Comparison of ENCODE assay signal across 27 cellular contexts in the genomic region with DNA sequence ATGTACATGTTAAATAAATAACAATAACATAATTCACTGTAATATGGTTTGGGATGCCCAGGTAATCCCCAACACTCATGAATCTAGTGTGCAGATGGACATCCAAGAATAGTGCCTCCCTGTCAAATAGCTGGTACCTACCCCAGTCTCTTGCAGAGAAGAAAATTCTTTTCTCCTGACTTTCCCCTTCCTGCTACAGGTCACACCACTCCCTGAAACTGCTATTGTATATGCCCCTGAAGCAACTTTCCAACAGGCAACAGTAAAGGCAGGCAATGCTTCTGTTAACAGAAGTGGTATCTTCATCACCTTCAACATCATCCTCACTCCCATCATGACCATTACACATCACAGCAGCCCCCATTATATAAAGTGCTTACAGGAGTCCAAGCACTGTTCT.
"Had no signal": no experiment of that assay in that cellular context is flagged by ENCODE, and none has a peak within 500 bp of the region (broad histone marks: within the 10 kb centered on the region; RNA-seq: fewer than 3 reads in every experiment).

No MANE protein-coding gene starts in this region.

- H3K36me3 Mint-ChIP-seq: activated CD4-positive, alpha-beta memory T cell treated with anti-CD3 and anti-CD28 coated beads for 36 hours; activated naive CD4-positive, alpha-beta T cell treated with anti-CD3 and anti-CD28 coated beads, Interleukin-2, amount 10 ng/mL, durations not matched to agents 7 days and 5 days; activated naive CD8-positive, alpha-beta T cell treated with anti-CD3 and anti-CD28 coated beads, Interleukin-2, amount 10 ng/mL, durations not matched to agents 7 days and 5 days; brain; natural killer cell; neural progenitor cell had no signal

- H3K4me1 ChIP-seq: ascending aorta, left lung, lower lobe of right lung had no signal

- H3K27ac ChIP-seq: ascending aorta, esophagus muscularis mucosa, heart right ventricle, left lung, lower lobe of right lung, neural progenitor cell, tibial nerve, WERI-Rb-1 had no signal

- H3K4me3 Mint-ChIP-seq: activated CD4-positive, alpha-beta memory T cell treated with anti-CD3 and anti-CD28 coated beads for 36 hours; activated CD4-positive, alpha-beta T cell treated with anti-CD3 and anti-CD28 coated beads, Interleukin-2, amount 10 ng/mL, durations not matched to agents 24 days and 14 days; activated naive CD4-positive, alpha-beta T cell treated with anti-CD3 and anti-CD28 coated beads, Interleukin-2, amount 10 ng/mL, durations not matched to agents 7 days and 5 days; activated naive CD8-positive, alpha-beta T cell treated with anti-CD3 and anti-CD28 coated beads, Interleukin-2, amount 10 ng/mL, durations not matched to agents 7 days and 5 days; activated T-helper 1 cell treated with anti-CD3 and anti-CD28 coated beads, Interleukin-12 subunit alpha, Interleukin-12 subunit beta, Interleukin-2, Interleukin-4 antibody, amounts not matched to agents 30 ng/mL and 10 ng/mL and 1 ng/mL, durations not matched to agents 14 hours and 24 hours and 36 hours; brain; natural killer cell; neural progenitor cell had no signal

- H3K4me2 ChIP-seq: neural progenitor cell had no signal

- H3K9me3 ChIP-seq: ascending aorta, esophagus muscularis mucosa, heart right ventricle, left lung, lower lobe of right lung, tibial nerve had no signal

- ATAC-seq: heart right ventricle, left lung, lower lobe of right lung, natural killer cell, right cardiac atrium had no signal

- H3K4me1 Mint-ChIP-seq: activated CD4-positive, alpha-beta T cell treated with anti-CD3 and anti-CD28 coated beads, Interleukin-2, amount 10 ng/mL, durations not matched to agents 24 days and 14 days; activated naive CD4-positive, alpha-beta T cell treated with anti-CD3 and anti-CD28 coated beads, Interleukin-2, amount 10 ng/mL, durations not matched to agents 7 days and 5 days; activated naive CD8-positive, alpha-beta T cell treated with anti-CD3 and anti-CD28 coated beads, Interleukin-2, amount 10 ng/mL, durations not matched to agents 7 days and 5 days; brain; natural killer cell had no signal

- FAIRE-seq: endothelial cell of umbilical vein, TTC549 had no signal

- H3K9ac ChIP-seq: neural progenitor cell had no signal

- H3K4me3 ChIP-seq: ascending aorta, esophagus muscularis mucosa, heart right ventricle, left lung, lower lobe of right lung, neural progenitor cell, tibial nerve had no signal

- H3K36me3 ChIP-seq: ascending aorta, esophagus muscularis mucosa, heart right ventricle, left lung, lower lobe of right lung, neural progenitor cell, tibial nerve, WERI-Rb-1 had no signal

- H3K27ac Mint-ChIP-seq: activated CD4-positive, alpha-beta memory T cell treated with anti-CD3 and anti-CD28 coated beads for 36 hours; activated CD4-positive, alpha-beta T cell treated with anti-CD3 and anti-CD28 coated beads, Interleukin-2, amount 10 ng/mL, durations not matched to agents 24 days and 14 days; activated naive CD4-positive, alpha-beta T cell treated with anti-CD3 and anti-CD28 coated beads, Interleukin-2, amount 10 ng/mL, durations not matched to agents 7 days and 5 days; activated naive CD8-positive, alpha-beta T cell treated with anti-CD3 and anti-CD28 coated beads, Interleukin-2, amount 10 ng/mL, durations not matched to agents 7 days and 5 days; activated T-helper 1 cell treated with anti-CD3 and anti-CD28 coated beads, Interleukin-12 subunit alpha, Interleukin-12 subunit beta, Interleukin-2, Interleukin-4 antibody, amounts not matched to agents 30 ng/mL and 10 ng/mL and 1 ng/mL, durations not matched to agents 14 hours and 24 hours and 36 hours; brain; natural killer cell; neural progenitor cell had no signal

- H3K27me3 Mint-ChIP-seq: activated CD4-positive, alpha-beta memory T cell treated with anti-CD3 and anti-CD28 coated beads for 36 hours; activated CD4-positive, alpha-beta T cell treated with anti-CD3 and anti-CD28 coated beads, Interleukin-2, amount 10 ng/mL, durations not matched to agents 24 days and 14 days; activated naive CD4-positive, alpha-beta T cell treated with anti-CD3 and anti-CD28 coated beads, Interleukin-2, amount 10 ng/mL, durations not matched to agents 7 days and 5 days; activated naive CD8-positive, alpha-beta T cell treated with anti-CD3 and anti-CD28 coated beads, Interleukin-2, amount 10 ng/mL, durations not matched to agents 7 days and 5 days; brain had no signal

- H3K9me3 Mint-ChIP-seq: activated CD4-positive, alpha-beta memory T cell treated with anti-CD3 and anti-CD28 coated beads for 36 hours; activated CD4-positive, alpha-beta T cell treated with anti-CD3 and anti-CD28 coated beads, Interleukin-2, amount 10 ng/mL, durations not matched to agents 24 days and 14 days; activated naive CD4-positive, alpha-beta T cell treated with anti-CD3 and anti-CD28 coated beads, Interleukin-2, amount 10 ng/mL, durations not matched to agents 7 days and 5 days; activated naive CD8-positive, alpha-beta T cell treated with anti-CD3 and anti-CD28 coated beads, Interleukin-2, amount 10 ng/mL, durations not matched to agents 7 days and 5 days; activated T-helper 1 cell treated with anti-CD3 and anti-CD28 coated beads, Interleukin-12 subunit alpha, Interleukin-12 subunit beta, Interleukin-2, Interleukin-4 antibody, amounts not matched to agents 30 ng/mL and 10 ng/mL and 1 ng/mL, durations not matched to agents 14 hours and 24 hours and 36 hours; brain; neural progenitor cell had no signal

- H3K27me3 ChIP-seq: ascending aorta, esophagus muscularis mucosa, heart right ventricle, left lung, neural progenitor cell, tibial nerve had no signal

- DNase-seq: activated CD4-positive, alpha-beta memory T cell treated with anti-CD3 and anti-CD28 coated beads for 36 hours; activated CD4-positive, alpha-beta T cell treated with anti-CD3 and anti-CD28 coated beads, Interleukin-2, amount 10 ng/mL, durations not matched to agents 24 days and 14 days; activated CD4-positive, CD25-positive, alpha-beta regulatory T cell treated with anti-CD3 and anti-CD28 coated beads, Interleukin-2, amount 50 U/mL, for 72 hours; activated CD8-positive, alpha-beta memory T cell treated with anti-CD3 and anti-CD28 coated beads, Interleukin-2, amount 50 U/mL, for 4 hours; activated effector memory CD4-positive, alpha-beta T cell treated with anti-CD3 and anti-CD28 coated beads, Interleukin-2, amount 50 U/mL, for 16 hours; activated naive CD4-positive, alpha-beta T cell treated with anti-CD3 and anti-CD28 coated beads, Interleukin-2, amount 10 ng/mL, durations not matched to agents 7 days and 5 days; activated naive CD8-positive, alpha-beta T cell treated with anti-CD3 and anti-CD28 coated beads, Interleukin-2, amount 10 ng/mL, durations not matched to agents 7 days and 5 days; activated T-cell treated with anti-CD3 and anti-CD28 coated beads, Interleukin-2, amount 50 U/mL, for 1 hour; caudate nucleus; foreskin melanocyte; heart right ventricle; left lung; lower lobe of right lung; mesendoderm; natural killer cell; right cardiac atrium; stimulated activated naive CD4-positive, alpha-beta T cell treated with Interleukin-2 at 50 U/mL for 16 hours; T-helper 9 cell; WERI-Rb-1 had no signal

- H2AFZ ChIP-seq: neural progenitor cell had no signal
